Comparison of ENCODE assay signal across 1 cellular context in genomic region chr2:154762638-154763037, GRCh38.
TF ChIP-seq lines count a peak whose summit lies in the region.

No MANE protein-coding gene starts in this region.

TF ChIP-seq in GM23338, 12 proteins besides CTCF, POLR2A, EP300 and RAD21 (continued from another document):
- TF ChIP-seq ZNF462 (CRISPR knock-in tag; IDR thresholded peaks at IDR 0.05) (no peak), CREB1 (CRISPR knock-in tag; IDR thresholded peaks at IDR 0.05; ENCODE audit: low read depth) (no peak), REST (IDR thresholded peaks at IDR 0.05; ENCODE audit: unreplicated experiment) (no peak)
TF ChIP-seq in GM23338: peak in this region for 1.
